8 cellular contexts compared by ENCODE assay signal in genomic region chr21:6569152-6569551, GRCh38.
DNase-seq lines count a peak whose midpoint lies in the region; ATAC-seq and TF ChIP-seq lines count a peak whose summit lies in the region.
"Not testable (repeated sequence)": the region's sequence is repeated elsewhere in the genome, so short reads cannot be mapped to it uniquely, and the experiment has no call there.

No MANE protein-coding gene starts in this region.

- not testable (repeated sequence) for H3K4me1 Mint-ChIP-seq in CD4-positive, alpha-beta T cell (ENCODE audit: low read depth); activated T-cell treated with anti-CD3 and anti-CD28 coated beads, Interleukin-2, amount 50 U/mL, for 72 hours (ENCODE audit: low read depth); naive B cell; stimulated activated naive CD8-positive, alpha-beta T cell treated with anti-CD3 and anti-CD28 coated beads, Interleukin-15, amount 100 ng/mL, for 72 hours

- H3K27me3 Mint-ChIP-seq in CD4-positive, alpha-beta T cell; activated T-cell treated with anti-CD3 and anti-CD28 coated beads, Interleukin-2, amount 50 U/mL, for 72 hours (ENCODE audit: low read depth); naive B cell; stimulated activated naive CD8-positive, alpha-beta T cell treated with anti-CD3 and anti-CD28 coated beads, Interleukin-15, amount 100 ng/mL, for 72 hours: not testable (repeated sequence)

- not testable (repeated sequence) for DNase-seq in CD4-positive, alpha-beta T cell; PC-3; activated T-cell treated with anti-CD3 and anti-CD28 coated beads, Interleukin-2, amount 50 U/mL, for 72 hours; heart left ventricle; naive B cell; stimulated activated naive CD8-positive, alpha-beta T cell treated with anti-CD3 and anti-CD28 coated beads, Interleukin-15, amount 100 ng/mL, for 72 hours

- TF ChIP-seq POLR2A in heart left ventricle (IDR thresholded peaks at IDR 0.05): not testable (repeated sequence)

- CTCF ChIA-PET in CD4-positive, alpha-beta T cell (lab: Charles Lee); PC-3 (lab: Charles Lee): not testable (repeated sequence)

- not testable (repeated sequence) for H4K20me1 ChIP-seq in PC-3 (ENCODE audit: low read length)

- H3K4me2 ChIP-seq in PC-3 (ENCODE audit: low read length): not testable (repeated sequence)

- intact Hi-C loops in CD4-positive, alpha-beta T cell (cut with DNase I, micrococcal nuclease); PC-3 (cut with micrococcal nuclease); heart left ventricle (cut with DNase I): not testable (repeated sequence)

- not testable (repeated sequence) for H3K79me2 ChIP-seq in PC-3 (ENCODE audit: low read length)

- not testable (repeated sequence) for BruUV-seq in PC-3 (replicated peaks; lab: Mats Ljungman, UMichigan)

- not testable (repeated sequence) for H3K27ac Mint-ChIP-seq in CD4-positive, alpha-beta T cell; activated T-cell treated with anti-CD3 and anti-CD28 coated beads, Interleukin-2, amount 50 U/mL, for 72 hours; naive B cell; stimulated activated naive CD8-positive, alpha-beta T cell treated with anti-CD3 and anti-CD28 coated beads, Interleukin-15, amount 100 ng/mL, for 72 hours

- not testable (repeated sequence) for H3F3A ChIP-seq in PC-3 (ENCODE audit: low read length, unreplicated experiment)

- H3K9ac ChIP-seq in PC-3 (ENCODE audit: low read length): not testable (repeated sequence)

- POLR2A ChIA-PET in CD4-positive, alpha-beta T cell (lab: Charles Lee); PC-3 (lab: Charles Lee; ENCODE audit: unreplicated experiment): not testable (repeated sequence)

- H3K9me3 ChIP-seq in CD4-positive, alpha-beta T cell (ENCODE audit: control insufficient read depth, low read length); PC-3 (ENCODE audit: low read length); heart left ventricle: not testable (repeated sequence)

- not testable (repeated sequence) for H3K4me3 Mint-ChIP-seq in CD4-positive, alpha-beta T cell; activated T-cell treated with anti-CD3 and anti-CD28 coated beads, Interleukin-2, amount 50 U/mL, for 72 hours; naive B cell; stimulated activated naive CD8-positive, alpha-beta T cell treated with anti-CD3 and anti-CD28 coated beads, Interleukin-15, amount 100 ng/mL, for 72 hours

- H3K4me1 ChIP-seq in PC-3 (ENCODE audit: insufficient read depth, low read length); heart left ventricle: not testable (repeated sequence)

- H3K36me3 Mint-ChIP-seq in CD4-positive, alpha-beta T cell (ENCODE audit: low read depth); activated T-cell treated with anti-CD3 and anti-CD28 coated beads, Interleukin-2, amount 50 U/mL, for 72 hours (ENCODE audit: insufficient read depth in 2 of 2); naive B cell: not testable (repeated sequence)

- H3K27ac ChIP-seq in CD4-positive, alpha-beta T cell (ENCODE audit: low read depth, low read length); PC-3 (ENCODE audit: low read length); heart left ventricle: not testable (repeated sequence)

- H2AFZ ChIP-seq in PC-3 (ENCODE audit: low read length): not testable (repeated sequence)

- not testable (repeated sequence) for H3K9me2 ChIP-seq in PC-3 (replicated peaks; ENCODE audit: low read length)

- H3K36me3 ChIP-seq in PC-3 (ENCODE audit: low read depth, low read length); heart left ventricle: not testable (repeated sequence)

- H3K27me3 ChIP-seq in CD4-positive, alpha-beta T cell (ENCODE audit: control insufficient read depth, insufficient read depth, low read length); PC-3 (ENCODE audit: low read length); heart left ventricle: not testable (repeated sequence)

- not testable (repeated sequence) for TF ChIP-seq CTCF in CD4-positive, alpha-beta T cell (IDR thresholded peaks at IDR 0.05); PC-3 (conservative IDR thresholded peaks at IDR 0.05; ENCODE audit: low read depth, low read length); heart left ventricle (IDR thresholded peaks at IDR 0.05)

- ATAC-seq in CD4-positive, alpha-beta T cell (ENCODE audit: poor library complexity): peak; percentile 51
- ATAC-seq in GM19438 (IDR thresholded peaks at IDR 0.05; ENCODE audit: low read depth, unreplicated experiment) (peak; percentile 27), HG02885 (IDR thresholded peaks at IDR 0.05; ENCODE audit: poor library complexity, unreplicated experiment) (peak; percentile 52), PC-3 (peak; percentile 84), heart left ventricle (peak; percentile 30 to 73 (median 67)), naive B cell (ENCODE audit: low read depth in 2 of 2) (peak; percentile 57 to 62)
- peak; percentile 72 to 77 for ATAC-seq in activated T-cell treated with anti-CD3 and anti-CD28 coated beads, Interleukin-2, amount 50 U/mL, for 72 hours (replicated peaks in 1 of 2)
- peak; percentile 77 for ATAC-seq in stimulated activated naive CD8-positive, alpha-beta T cell treated with anti-CD3 and anti-CD28 coated beads, Interleukin-15, amount 100 ng/mL, for 72 hours

- H3K4me3 ChIP-seq in PC-3 (ENCODE audit: low read length); heart left ventricle: not testable (repeated sequence)

- H3K9me3 Mint-ChIP-seq in CD4-positive, alpha-beta T cell; activated T-cell treated with anti-CD3 and anti-CD28 coated beads, Interleukin-2, amount 50 U/mL, for 72 hours; naive B cell; stimulated activated naive CD8-positive, alpha-beta T cell treated with anti-CD3 and anti-CD28 coated beads, Interleukin-15, amount 100 ng/mL, for 72 hours: not testable (repeated sequence)

- WGBS in heart left ventricle, 4 donors: no CpG with 5 or more reads among the region's 16 CpGs

Comparison
In these comparisons a context has a peak if more than half of its experiments do, and no peak if none do; other contexts are left out.
1. ATAC-seq: peak in every context shown above with its lines; median percentile 84 in PC-3; 77 in stimulated activated naive CD8-positive, alpha-beta T cell treated with anti-CD3 and anti-CD28 coated beads, Interleukin-15, amount 100 ng/mL, for 72 hours; 74 in activated T-cell treated with anti-CD3 and anti-CD28 coated beads, Interleukin-2, amount 50 U/mL, for 72 hours; 67 in heart left ventricle; 60 in naive B cell; 52 in HG02885; 51 in CD4-positive, alpha-beta T cell; 27 in GM19438.